Comparison of ENCODE assay signal across 1 cellular context in the genomic region with DNA sequence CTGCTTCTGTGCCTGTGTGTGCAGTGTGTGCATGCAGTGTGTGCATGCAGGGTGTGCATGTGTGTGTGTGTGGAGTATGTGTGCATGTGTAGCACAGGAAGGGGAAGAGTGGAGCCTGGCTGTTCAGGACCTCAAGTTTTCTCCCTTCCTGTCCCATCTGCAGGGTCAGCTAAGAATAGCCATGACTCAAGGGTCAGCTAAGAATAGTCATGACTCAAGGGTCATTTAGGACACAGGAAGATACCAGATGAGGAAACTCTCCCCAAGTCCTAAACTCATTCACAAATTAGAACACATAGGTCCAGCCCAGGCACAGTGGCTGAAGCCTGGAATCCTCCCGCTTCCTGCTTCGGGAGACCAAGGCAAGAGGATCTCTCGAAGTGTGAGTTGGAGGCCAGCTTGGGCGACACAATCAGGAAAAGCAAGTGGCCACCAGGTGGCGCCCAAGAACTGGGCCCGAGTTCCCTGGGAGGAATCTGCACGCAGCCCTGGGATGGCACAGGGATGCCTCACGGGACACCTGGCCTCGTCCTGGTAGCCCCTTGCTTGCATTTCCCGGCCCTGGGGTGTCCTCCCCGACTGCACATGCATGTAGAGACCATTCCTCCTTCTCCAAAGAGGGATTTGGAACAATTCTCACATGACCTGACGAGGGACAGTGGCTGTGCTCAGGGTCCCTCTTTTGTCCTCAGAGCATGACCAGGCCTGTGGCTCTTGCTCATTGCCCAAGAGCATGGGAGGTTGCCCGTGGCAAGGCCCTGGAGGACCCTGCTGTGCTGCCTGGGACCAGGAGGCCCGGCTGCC.
A peak's percentile ranks its signal among the peaks of the same experiment; 100 is the strongest.
TF ChIP-seq lines count a peak whose summit lies in the region.

No MANE protein-coding gene starts in this region.

TF ChIP-seq in A549, 52 proteins besides CTCF, POLR2A, EP300 and RAD21 (continued from another document):
- TF ChIP-seq, protein P1, sequence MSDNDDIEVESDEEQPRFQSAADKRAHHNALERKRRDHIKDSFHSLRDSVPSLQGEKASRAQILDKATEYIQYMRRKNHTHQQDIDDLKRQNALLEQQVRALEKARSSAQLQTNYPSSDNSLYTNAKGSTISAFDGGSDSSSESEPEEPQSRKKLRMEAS (IDR thresholded peaks at IDR 0.05) = 0 out of 2 replicates have a peak, but pooled peaks have one; percentile 9
- no peak for TF ChIP-seq GATA3 (IDR thresholded peaks at IDR 0.05; ENCODE audit: borderline replicate concordance)
- no peak for TF ChIP-seq ZFP36 (IDR thresholded peaks at IDR 0.05; ENCODE audit: borderline replicate concordance, partially characterized antibody)
- no peak for TF ChIP-seq KDM1A (IDR thresholded peaks at IDR 0.05; ENCODE audit: low read depth)
- no peak for TF ChIP-seq FOXS1 (CRISPR knock-in tag; IDR thresholded peaks at IDR 0.05)
